ENCODE assay signal across 11 cellular contexts in the genomic region with DNA sequence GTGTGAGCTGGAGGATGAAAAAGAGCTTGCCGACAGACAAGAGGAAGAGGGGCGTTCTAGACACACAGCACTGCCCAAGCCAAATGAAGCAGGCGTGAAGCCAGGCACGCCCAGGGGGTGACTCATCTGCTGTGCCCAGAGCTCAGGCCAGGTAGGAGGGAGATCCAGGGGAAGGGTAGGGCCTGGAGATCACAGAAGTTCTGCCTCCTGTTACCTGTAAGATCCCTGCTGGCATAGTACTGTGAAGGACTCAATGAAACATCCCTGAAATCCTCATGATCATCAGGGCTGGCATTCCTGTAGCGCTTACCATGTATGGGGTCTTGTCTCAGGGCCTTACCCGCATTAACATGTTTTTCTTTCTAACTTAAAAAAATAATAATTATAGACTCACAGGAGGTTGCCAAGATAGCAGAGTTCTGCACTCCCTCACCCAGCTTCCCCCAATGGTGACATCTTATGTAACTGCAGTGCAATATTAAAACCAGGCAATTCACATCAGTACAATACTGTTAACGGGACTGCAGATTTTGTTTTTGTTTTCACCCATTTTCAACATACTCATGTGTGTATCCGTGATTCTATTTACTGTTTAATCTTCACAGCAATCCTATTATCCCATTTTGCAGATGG.
DNase-seq lines count a peak whose midpoint lies in the region; ATAC-seq, FAIRE-seq and TF ChIP-seq lines count a peak whose summit lies in the region.
"Had no signal": no experiment of that assay in that cellular context is flagged by ENCODE, and none has a peak within 500 bp of the region (broad histone marks: within the 10 kb centered on the region; RNA-seq: fewer than 3 reads in every experiment).

No MANE protein-coding gene starts in this region.

- no peak for FAIRE-seq in bronchial epithelial cell (lab: Jason Lieb, UNC)

- peaks cover 4% of the 10 kb centered on the region for H3K36me3 Mint-ChIP-seq in activated naive CD8-positive, alpha-beta T cell
- H3K36me3 Mint-ChIP-seq in activated naive CD8-positive, alpha-beta T cell treated with anti-CD3 and anti-CD28 coated beads, Interleukin-2, amount 50 U/mL, for 24 hours (ENCODE audit: low read depth), result peaks cover 3% of the 10 kb centered on the region

- ATAC-seq in activated naive CD8-positive, alpha-beta T cell treated with anti-CD3 and anti-CD28 coated beads, Interleukin-2, amount 50 U/mL, for 24 hours, result no peak
- ATAC-seq in GM19463 (IDR thresholded peaks at IDR 0.05; ENCODE audit: unreplicated experiment), result no peak

- peak overlapping the region; percentile 72 for H3K27ac Mint-ChIP-seq in activated naive CD8-positive, alpha-beta T cell
- no peak overlapping the region for H3K27ac Mint-ChIP-seq in activated naive CD8-positive, alpha-beta T cell treated with anti-CD3 and anti-CD28 coated beads, Interleukin-2, amount 50 U/mL, for 24 hours

- TF ChIP-seq CTCF in bronchial epithelial cell (IDR thresholded peaks at IDR 0.05; ENCODE audit: insufficient read depth, low read length, severe bottlenecking), result no peak

- H3K4me3 ChIP-seq in bronchial epithelial cell (ENCODE audit: low read depth, low read length), result no peak overlapping the region
- H3K4me3 ChIP-seq in mucosa of stomach (ENCODE audit: low read length), result no peak overlapping the region

- DNase-seq in activated naive CD8-positive, alpha-beta T cell treated with anti-CD3 and anti-CD28 coated beads, Interleukin-2, amount 50 U/mL, for 24 hours, result no peak
- DNase-seq in bronchial epithelial cell (ENCODE audit: low read depth) (peak; percentile 28), ureter (ENCODE audit: low spot score) (peak; percentile 76), AML-193 (lab: John Stamatoyannopoulos, UW) (no peak), T-helper 1 cell (no peak)
- DNase-seq: amniotic stem cell, GF-D8, HCEC 1CT had no signal

- peaks cover 29% of the 10 kb centered on the region for H3K4me1 Mint-ChIP-seq in activated naive CD8-positive, alpha-beta T cell (ENCODE audit: low read depth)
- H3K4me1 Mint-ChIP-seq in activated naive CD8-positive, alpha-beta T cell treated with anti-CD3 and anti-CD28 coated beads, Interleukin-2, amount 50 U/mL, for 24 hours, result peaks cover 41% of the 10 kb centered on the region

- no peaks in the 10 kb centered on the region for H3K36me3 ChIP-seq in bronchial epithelial cell (ENCODE audit: control insufficient read depth, insufficient read depth, low read length)
- no peaks in the 10 kb centered on the region for H3K36me3 ChIP-seq in mucosa of stomach (ENCODE audit: control insufficient read depth, insufficient read depth, low read length)

- H3K9me3 ChIP-seq in mucosa of stomach (ENCODE audit: control insufficient read depth, low read length), result no peaks in the 10 kb centered on the region

- H3K9me3 Mint-ChIP-seq in activated naive CD8-positive, alpha-beta T cell (ENCODE audit: low read depth), result no peaks in the 10 kb centered on the region
- no peaks in the 10 kb centered on the region for H3K9me3 Mint-ChIP-seq in activated naive CD8-positive, alpha-beta T cell treated with anti-CD3 and anti-CD28 coated beads, Interleukin-2, amount 50 U/mL, for 24 hours

- H3K4me3 Mint-ChIP-seq in activated naive CD8-positive, alpha-beta T cell, result no peak overlapping the region
- no peak overlapping the region for H3K4me3 Mint-ChIP-seq in activated naive CD8-positive, alpha-beta T cell treated with anti-CD3 and anti-CD28 coated beads, Interleukin-2, amount 50 U/mL, for 24 hours

- no peaks in the 10 kb centered on the region for H3K27me3 Mint-ChIP-seq in activated naive CD8-positive, alpha-beta T cell
- no peaks in the 10 kb centered on the region for H3K27me3 Mint-ChIP-seq in activated naive CD8-positive, alpha-beta T cell treated with anti-CD3 and anti-CD28 coated beads, Interleukin-2, amount 50 U/mL, for 24 hours

- H3K9ac ChIP-seq in mucosa of stomach (ENCODE audit: low read length), result peak overlapping the region; percentile 11

- H3K27me3 ChIP-seq in bronchial epithelial cell (ENCODE audit: control insufficient read depth, insufficient read depth, low read length), result no peaks in the 10 kb centered on the region
- H3K27me3 ChIP-seq in mucosa of stomach (ENCODE audit: control insufficient read depth, insufficient read depth, low read length), result no peaks in the 10 kb centered on the region

- H3K4me1 ChIP-seq in mucosa of stomach (ENCODE audit: control insufficient read depth, insufficient read depth, low read length), result peaks cover 33% of the 10 kb centered on the region

Comparison
In these comparisons a context has a peak if more than half of its experiments do, and no peak if none do; other contexts are left out.
1. DNase-seq: peak in bronchial epithelial cell (single experiment) and ureter (single experiment); none in activated naive CD8-positive, alpha-beta T cell treated with anti-CD3 and anti-CD28 coated beads, Interleukin-2, amount 50 U/mL, for 24 hours (single experiment), AML-193 (0 of 2) and T-helper 1 cell (0 of 5).